Comparison of ENCODE assay signal across 1 cellular context in the genomic region with DNA sequence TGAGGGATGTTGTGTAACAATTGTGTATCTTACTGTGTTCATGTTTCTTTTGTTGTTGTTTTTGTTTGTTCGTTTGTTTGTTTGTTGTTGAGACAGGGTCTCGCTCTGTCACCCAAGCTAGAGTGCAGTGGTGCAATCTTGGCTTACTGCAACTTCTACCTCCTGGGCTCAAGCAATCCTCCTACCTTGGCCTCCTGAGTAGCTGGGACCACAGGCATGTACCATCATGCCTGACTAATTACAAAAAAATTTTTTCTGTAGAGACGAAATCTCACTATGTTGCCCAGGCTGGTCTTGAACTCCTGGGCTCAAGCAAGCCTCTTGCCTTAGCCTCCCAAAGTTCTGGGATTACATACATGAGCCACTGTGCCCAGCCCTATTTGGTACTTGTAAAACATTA.
A peak's percentile ranks its signal among the peaks of the same experiment; 100 is the strongest.
TF ChIP-seq lines count a peak whose summit lies in the region.

No MANE protein-coding gene starts in this region.

TF ChIP-seq in HepG2, 621 proteins besides CTCF, POLR2A, EP300 and RAD21:
- 0 out of 2 replicates have a peak, but pooled peaks have one; percentile 12 for TF ChIP-seq CEBPB (IDR thresholded peaks at IDR 0.05; ENCODE audit: borderline replicate concordance, low read depth, low read length)
